Comparison of ENCODE assay signal across 1 cellular context in genomic region chr7:148709019-148709418, GRCh38.
TF ChIP-seq lines count a peak whose summit lies in the region.

No MANE protein-coding gene starts in this region.

TF ChIP-seq in GM23338, 12 proteins besides CTCF, POLR2A, EP300 and RAD21 (continued from another document):
- no peak for TF ChIP-seq ZNF462 (CRISPR knock-in tag; IDR thresholded peaks at IDR 0.05)
- TF ChIP-seq EZH2 (IDR thresholded peaks at IDR 0.05; ENCODE audit: low read depth, unreplicated experiment): no peak
- no peak for TF ChIP-seq NANOG (IDR thresholded peaks at IDR 0.05; ENCODE audit: borderline replicate concordance)
- TF ChIP-seq JUNB (IDR thresholded peaks at IDR 0.05; ENCODE audit: unreplicated experiment): no peak
- no peak for TF ChIP-seq STAT1 (IDR thresholded peaks at IDR 0.05; ENCODE audit: unreplicated experiment)
